2 cellular contexts compared by ENCODE assay signal in genomic region chr6:25138697-25139051, GRCh38.
TF ChIP-seq lines count a peak whose summit lies in the region.

No MANE protein-coding gene starts in this region.

TF ChIP-seq in SK-N-SH, 30 proteins besides CTCF, POLR2A, EP300 and RAD21 (continued from another document):
- TF ChIP-seq REST (IDR thresholded peaks at IDR 0.05; ENCODE audit: low read depth, low read length) (no peak), POLR2AphosphoS5 (IDR thresholded peaks at IDR 0.05; ENCODE audit: low read depth, low read length) (no peak), PBX3 (IDR thresholded peaks at IDR 0.05) (no peak), FOXM1 (IDR thresholded peaks at IDR 0.05; ENCODE audit: low read depth) (no peak), FOSL2 (IDR thresholded peaks at IDR 0.05; ENCODE audit: borderline replicate concordance, low read depth) (no peak), GABPA (IDR thresholded peaks at IDR 0.05; ENCODE audit: low read depth) (no peak), FOXJ3 (CRISPR knock-in tag; IDR thresholded peaks at IDR 0.05) (no peak), SMC3 (IDR thresholded peaks at IDR 0.05; ENCODE audit: low read depth, low read length) (no peak), YY1 (IDR thresholded peaks at IDR 0.05; ENCODE audit: low read depth) (no peak), MXI1 (IDR thresholded peaks at IDR 0.05; ENCODE audit: low read depth, low read length) (no peak), IRF3 (IDR thresholded peaks at IDR 0.05; ENCODE audit: low read depth, low read length) (no peak), TEAD4 (IDR thresholded peaks at IDR 0.05; ENCODE audit: borderline replicate concordance, insufficient read depth) (no peak), MAX (IDR thresholded peaks at IDR 0.05; ENCODE audit: low read depth) (no peak)

TF ChIP-seq in SK-N-SH treated with all-trans-retinoic acid at 6 μM for 48 hours, 23 proteins besides CTCF, POLR2A, EP300 and RAD21 (continued from another document):
- TF ChIP-seq TSHZ2 (CRISPR knock-in tag; IDR thresholded peaks at IDR 0.05) (no peak), ZC3H10 (CRISPR knock-in tag; IDR thresholded peaks at IDR 0.05) (no peak), ZFP30 (CRISPR knock-in tag; IDR thresholded peaks at IDR 0.05) (no peak), ZNF565 (CRISPR knock-in tag; conservative IDR thresholded peaks at IDR 0.05; ENCODE audit: low read depth) (no peak), ESRRG (CRISPR knock-in tag; IDR thresholded peaks at IDR 0.05) (no peak), TOX (CRISPR knock-in tag; IDR thresholded peaks at IDR 0.05; ENCODE audit: borderline replicate concordance) (no peak)
TF ChIP-seq in SK-N-SH treated with all-trans-retinoic acid at 6 μM for 48 hours: peak in this region for 0.
